ENCODE assay signal across 13 cellular contexts in the genomic region with DNA sequence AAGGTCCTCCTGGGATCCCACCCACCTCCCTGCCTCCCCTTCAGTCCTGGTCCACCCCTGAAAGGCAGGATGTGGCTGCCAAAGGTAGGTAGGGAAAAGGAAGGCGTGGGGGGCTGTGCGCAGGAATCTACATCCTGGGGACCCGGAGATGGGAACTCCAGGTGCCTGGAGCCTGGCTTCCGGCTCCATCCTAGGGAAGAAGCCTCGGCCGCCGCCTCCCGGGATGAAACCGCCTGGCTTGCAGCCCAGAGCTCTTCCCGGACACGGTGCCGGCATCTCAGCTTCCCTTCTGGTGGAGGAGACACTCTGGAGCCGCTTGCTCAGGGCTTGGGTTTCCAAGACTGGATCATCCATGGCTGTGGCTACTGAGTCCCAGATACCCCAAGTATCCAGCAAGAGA. TPM values are rescaled to one million over a fixed set of nuclear protein-coding genes. Genes with fewer than 3 reads are reported as not detected.
A peak's percentile ranks its signal among the peaks of the same experiment; 100 is the strongest.
DNase-seq lines count a peak whose midpoint lies in the region; ATAC-seq, FAIRE-seq and TF ChIP-seq lines count a peak whose summit lies in the region.
"Had no signal": no experiment of that assay in that cellular context is flagged by ENCODE, and none has a peak within 500 bp of the region (broad histone marks: within the 10 kb centered on the region; RNA-seq: fewer than 3 reads in every experiment).

No MANE protein-coding gene starts in this region.

- intact Hi-C loops in body of pancreas (cut with DNase I): no loop called here

- no peak overlapping the region for H3K4me3 ChIP-seq in body of pancreas

- peak overlapping the region in 2 of 4 donors; percentile 3 to 29 for H3K27ac ChIP-seq in body of pancreas

- TF ChIP-seq POLR2A in H54 (IDR thresholded peaks at IDR 0.05; ENCODE audit: low read depth, low read length) (no peak), body of pancreas (IDR thresholded peaks at IDR 0.05) (no peak)

- H3K4me1 ChIP-seq in body of pancreas: peaks cover 9% of the 10 kb centered on the region

- 69 to 73% methylated on average over 9 to 13 of the region's 13 CpGs for WGBS in body of pancreas, 2 donors

- no peaks in the 10 kb centered on the region for H3K9me3 ChIP-seq in body of pancreas

- DNase-seq in AG08396 (ENCODE audit: low spot score): peak; percentile 72
- peak; percentile 48 for DNase-seq in H54 (ENCODE audit: insufficient read length, low spot score)
- DNase-seq in body of pancreas: no peak
- DNase-seq in hepatic stellate cell (ENCODE audit: low spot score): peak; percentile 73
- DNase-seq in DMS79 treated with DMSO at 0.1 percent for 48 hours (lab: John Stamatoyannopoulos, UW): no peak
- DNase-seq in NOMO-1 treated with DMSO at 0.1 percent for 48 hours (lab: John Stamatoyannopoulos, UW; ENCODE audit: unreplicated experiment): no peak
- DNase-seq in activated CD4-positive, CD25-positive, alpha-beta regulatory T cell treated with anti-CD3 and anti-CD28 coated beads, Interleukin-2, amount 50 U/mL, for 72 hours: no peak
- DNase-seq: activated CD4-positive, alpha-beta T cell treated with anti-CD3 and anti-CD28 coated beads, Interleukin-2, amount 50 U/mL, for 1 hour; aorta; C1 segment of cervical spinal cord; effector CD8-positive, alpha-beta T cell; naive B cell had no signal

- TF ChIP-seq CTCF in body of pancreas (IDR thresholded peaks at IDR 0.05): no peak

- H3K36me3 ChIP-seq in body of pancreas (replicated peaks in 1 of 2; ENCODE audit: insufficient read depth in 1 of 2, low read depth in 2 of 2): no peaks in the 10 kb centered on the region

- no peak for FAIRE-seq in H54 (lab: Jason Lieb, UNC)

- H3K27me3 ChIP-seq in body of pancreas: no peaks in the 10 kb centered on the region

- peak; percentile 28 for ATAC-seq in body of pancreas
- ATAC-seq in HG03457 (IDR thresholded peaks at IDR 0.05; ENCODE audit: unreplicated experiment): no peak

RNA-seq across cellular contexts. Expression of a gene that starts 33.3 kb away (rescaled TPM):
- total RNA-seq in body of pancreas: 10 to 100 TPM in 1 of 2 donors, 1 to 10 TPM in 1; 7.0 to 15.8 TPM

RNA-seq across cellular contexts. Expression of a gene that starts 41.4 kb away (rescaled TPM):
- total RNA-seq in body of pancreas: 1,000 to 10,000 TPM; 1,625 to 1,893 TPM

Comparison
In these comparisons a context has a peak if more than half of its experiments do, and no peak if none do; other contexts are left out.
1. DNase-seq: peak in AG08396 (single experiment), H54 (single experiment) and hepatic stellate cell (single experiment); none in body of pancreas (0 of 4), DMS79 treated with DMSO at 0.1 percent for 48 hours (single experiment), NOMO-1 treated with DMSO at 0.1 percent for 48 hours (single experiment) and activated CD4-positive, CD25-positive, alpha-beta regulatory T cell treated with anti-CD3 and anti-CD28 coated beads, Interleukin-2, amount 50 U/mL, for 72 hours (single experiment).